Comparison of ENCODE assay signal across 8 cellular contexts in genomic region chr1:1430114-1430982, GRCh38. TPM values are rescaled to one million over a fixed set of nuclear protein-coding genes. Genes with fewer than 3 reads are reported as not detected.
A peak's percentile ranks its signal among the peaks of the same experiment; 100 is the strongest.
DNase-seq lines count a peak whose midpoint lies in the region; ATAC-seq and TF ChIP-seq lines count a peak whose summit lies in the region.

No MANE protein-coding gene starts in this region.

- DNase-seq in DMS153 (lab: John Stamatoyannopoulos, UW) (peak; percentile 82), RPMI7951 (ENCODE audit: low read depth) (peak; percentile 62), Right ventricle myocardium inferior (ENCODE audit: missing footprints) (peak; percentile 88), progenitor cell of endocrine pancreas (ENCODE audit: low spot score, unreplicated experiment) (no peak), COR-L47 (lab: John Stamatoyannopoulos, UW) (no peak), NCI-H748 (lab: John Stamatoyannopoulos, UW; ENCODE audit: unreplicated experiment) (no peak), inferior parietal cortex (ENCODE audit: extremely low spot score) (no peak)

- no peaks in the 10 kb centered on the region for H3K9me3 Mint-ChIP-seq in progenitor cell of endocrine pancreas (ENCODE audit: low read depth)

- H3K36me3 Mint-ChIP-seq in progenitor cell of endocrine pancreas (ENCODE audit: insufficient read depth): no peaks in the 10 kb centered on the region

- peaks cover 3% of the 10 kb centered on the region for H3K27me3 Mint-ChIP-seq in progenitor cell of endocrine pancreas

- H3K4me1 Mint-ChIP-seq in progenitor cell of endocrine pancreas (ENCODE audit: low read depth): peaks cover 19% of the 10 kb centered on the region

- ATAC-seq in Right ventricle myocardium inferior (peak; percentile 66), GM18868 (IDR thresholded peaks at IDR 0.05; ENCODE audit: unreplicated experiment) (no peak)

- intact Hi-C loops in Right ventricle myocardium inferior (cut with DNase I): no loop called here

- H3K27ac Mint-ChIP-seq in progenitor cell of endocrine pancreas: peak overlapping the region; percentile 59

- peak; percentile 17 for TF ChIP-seq CTCF in progenitor cell of endocrine pancreas (IDR thresholded peaks at IDR 0.05; ENCODE audit: unreplicated experiment)

- H3K4me3 Mint-ChIP-seq in progenitor cell of endocrine pancreas (ENCODE audit: low read depth): no peak overlapping the region

RNA-seq across cellular contexts. Expression of gene VWA1, which starts 5.1 kb away (rescaled TPM):
- total RNA-seq in RPMI7951 (2014; rRNA removed; shearing (Covaris generic)): 5.6 and 5.7 TPM in 2 replicates
- total RNA-seq in Right ventricle myocardium inferior: 20.5 TPM
- total RNA-seq in progenitor cell of endocrine pancreas: 29.7 and 36.8 TPM in 2 replicates

RNA-seq across cellular contexts. Expression of gene ANKRD65, which starts 9.3 kb away (rescaled TPM):
- total RNA-seq in RPMI7951 (2014; rRNA removed; shearing (Covaris generic)): not detected in 2 replicates
- total RNA-seq in Right ventricle myocardium inferior: 3.0 TPM
- total RNA-seq in progenitor cell of endocrine pancreas: 15.1 and 18.1 TPM in 2 replicates

RNA-seq across cellular contexts. Expression of gene ATAD3C, which starts 19.1 kb away (rescaled TPM):
- total RNA-seq in RPMI7951 (2014; rRNA removed; shearing (Covaris generic)): not detected in 2 replicates
- total RNA-seq in Right ventricle myocardium inferior (1.8 TPM), progenitor cell of endocrine pancreas (1.6 and 1.9 TPM in 2 replicates)

RNA-seq across cellular contexts. Expression of gene MRPL20, which starts 23.3 kb away (rescaled TPM):
- 227 and 241 TPM in 2 replicates for total RNA-seq in RPMI7951 (2014; rRNA removed; shearing (Covaris generic))
- total RNA-seq in Right ventricle myocardium inferior: 140 TPM
- total RNA-seq in progenitor cell of endocrine pancreas: 104 and 109 TPM in 2 replicates

RNA-seq across cellular contexts. Expression of gene CCNL2, which starts 31.2 kb away (rescaled TPM):
- total RNA-seq in RPMI7951 (2014; rRNA removed; shearing (Covaris generic)): 62.8 and 66.2 TPM in 2 replicates
- total RNA-seq in Right ventricle myocardium inferior: 49.4 TPM
- 381 and 386 TPM in 2 replicates for total RNA-seq in progenitor cell of endocrine pancreas

Comparison
In these comparisons a context has a peak if more than half of its experiments do, and no peak if none do; other contexts are left out.
1. DNase-seq: peak in DMS153 (single experiment), RPMI7951 (single experiment) and Right ventricle myocardium inferior (single experiment); none in progenitor cell of endocrine pancreas (single experiment), COR-L47 (single experiment), NCI-H748 (single experiment) and inferior parietal cortex (single experiment).